Comparison of ENCODE assay signal across 9 cellular contexts in genomic region chr14:69133206-69134125, GRCh38. TPM values are rescaled to one million over a fixed set of nuclear protein-coding genes. Genes with fewer than 3 reads are reported as not detected.
DNase-seq lines count a peak whose midpoint lies in the region; ATAC-seq and TF ChIP-seq lines count a peak whose summit lies in the region.
"Had no signal": no experiment of that assay in that cellular context is flagged by ENCODE, and none has a peak within 500 bp of the region (broad histone marks: within the 10 kb centered on the region; RNA-seq: fewer than 3 reads in every experiment).

No MANE protein-coding gene starts in this region.

- H3K4me3 Mint-ChIP-seq in effector memory CD8-positive, alpha-beta T cell = no peak overlapping the region
- no peak overlapping the region for H3K4me3 Mint-ChIP-seq in osteocyte (ENCODE audit: unreplicated experiment)
- H3K4me3 Mint-ChIP-seq: activated B cell treated with CpG ODN at 0.5 μM for 24 hours had no signal

- ATAC-seq in effector memory CD8-positive, alpha-beta T cell (replicated peaks) = no peak
- no peak for ATAC-seq in GM18520 (IDR thresholded peaks at IDR 0.05; ENCODE audit: unreplicated experiment)
- ATAC-seq in HG02840 (IDR thresholded peaks at IDR 0.05; ENCODE audit: low FRiP score, unreplicated experiment) = no peak
- no peak for ATAC-seq in GM19452 (IDR thresholded peaks at IDR 0.05; ENCODE audit: unreplicated experiment)

- no peaks in the 10 kb centered on the region for H3K27me3 Mint-ChIP-seq in effector memory CD8-positive, alpha-beta T cell
- no peaks in the 10 kb centered on the region for H3K27me3 Mint-ChIP-seq in osteocyte (ENCODE audit: unreplicated experiment)
- H3K27me3 Mint-ChIP-seq: activated B cell treated with CpG ODN at 0.5 μM for 24 hours had no signal

- DNase-seq in DMS53 (lab: John Stamatoyannopoulos, UW) (peak; percentile 3), DMS53 treated with DMSO at 0.1 percent for 48 hours (lab: John Stamatoyannopoulos, UW; ENCODE audit: unreplicated experiment) (no peak), NCI-H2196 treated with DMSO at 0.1 percent for 48 hours (lab: John Stamatoyannopoulos, UW; ENCODE audit: unreplicated experiment) (peak; percentile 35), osteocyte (ENCODE audit: extremely low spot score, unreplicated experiment) (no peak)
- DNase-seq in effector memory CD8-positive, alpha-beta T cell = no peak
- DNase-seq: activated B cell treated with CpG ODN at 0.5 μM for 24 hours had no signal

- no peaks in the 10 kb centered on the region for H3K9me3 Mint-ChIP-seq in effector memory CD8-positive, alpha-beta T cell
- H3K9me3 Mint-ChIP-seq in osteocyte (ENCODE audit: unreplicated experiment) = no peaks in the 10 kb centered on the region
- H3K9me3 Mint-ChIP-seq: activated B cell treated with CpG ODN at 0.5 μM for 24 hours had no signal

- no peak for TF ChIP-seq CTCF in osteocyte (IDR thresholded peaks at IDR 0.05)

- peaks cover 3% of the 10 kb centered on the region for H3K36me3 Mint-ChIP-seq in effector memory CD8-positive, alpha-beta T cell (ENCODE audit: insufficient read depth)
- H3K36me3 Mint-ChIP-seq in osteocyte (ENCODE audit: unreplicated experiment) = peaks cover 3% of the 10 kb centered on the region

- peaks cover 36 to 70% of the 10 kb centered on the region in 2 donors for H3K4me1 Mint-ChIP-seq in effector memory CD8-positive, alpha-beta T cell (ENCODE audit: low read depth in 2 of 2)
- H3K4me1 Mint-ChIP-seq in osteocyte (ENCODE audit: unreplicated experiment) = peaks cover 50% of the 10 kb centered on the region

- peak overlapping the region; percentile 42 to 74 for H3K27ac Mint-ChIP-seq in effector memory CD8-positive, alpha-beta T cell
- H3K27ac Mint-ChIP-seq in osteocyte (ENCODE audit: unreplicated experiment) = peak overlapping the region; percentile 76
- H3K27ac Mint-ChIP-seq: activated B cell treated with CpG ODN at 0.5 μM for 24 hours had no signal

RNA-seq across cellular contexts. Expression of gene DCAF5, which starts 19.5 kb away (rescaled TPM):
- 49.5 and 56.1 TPM in 2 replicates for total RNA-seq in osteocyte

RNA-seq across cellular contexts. Expression of gene EXD2, which starts 57.8 kb away (rescaled TPM):
- total RNA-seq in osteocyte = 32.9 and 44.3 TPM in 2 replicates

Comparison
In these comparisons a context has a peak if more than half of its experiments do, and no peak if none do; other contexts are left out.
1. DNase-seq: peak in DMS53 (single experiment) and NCI-H2196 treated with DMSO at 0.1 percent for 48 hours (single experiment); none in DMS53 treated with DMSO at 0.1 percent for 48 hours (single experiment), effector memory CD8-positive, alpha-beta T cell (0 of 3) and osteocyte (single experiment).